10 cellular contexts compared by ENCODE assay signal in genomic region chr15:99485153-99485947, GRCh38.
DNase-seq lines count a peak whose midpoint lies in the region; ATAC-seq and TF ChIP-seq lines count a peak whose summit lies in the region.
"Had no signal": no experiment of that assay in that cellular context is flagged by ENCODE, and none has a peak within 500 bp of the region (broad histone marks: within the 10 kb centered on the region; RNA-seq: fewer than 3 reads in every experiment).

No MANE protein-coding gene starts in this region.

- no peak overlapping the region for H3K9ac ChIP-seq in fibroblast of lung (ENCODE audit: insufficient read depth, low read length)

- H4K20me1 ChIP-seq in DOHH2 (ENCODE audit: control insufficient read depth, insufficient read depth, low read depth, low read length) (no peaks in the 10 kb centered on the region), fibroblast of lung (ENCODE audit: control insufficient read depth, extremely low read depth, insufficient read depth, low read length) (no peaks in the 10 kb centered on the region)

- DNase-seq in NCI-H69 (lab: John Stamatoyannopoulos, UW): peak; percentile 57
- DNase-seq in fibroblast of lung (ENCODE audit: low read depth in 2 of 2): no peak
- DNase-seq in psoas muscle: no peak
- DNase-seq in cortex of kidney (lab: John Stamatoyannopoulos, UW): no peak
- DNase-seq: PC-3 had no signal

- ATAC-seq in psoas muscle (peak in 1 of 4 donors; percentile 9), GM18520 (IDR thresholded peaks at IDR 0.05; ENCODE audit: unreplicated experiment) (no peak), SK-N-SH treated with all-trans-retinoic acid at 6 μM for 48 hours (no peak), GM19351 (IDR thresholded peaks at IDR 0.05; ENCODE audit: unreplicated experiment) (no peak)
- ATAC-seq: K562 had no signal

- H3K9me2 ChIP-seq in DOHH2 (replicated peaks; ENCODE audit: control insufficient read depth, low read length): no peaks in the 10 kb centered on the region

- H3K36me3 ChIP-seq in DOHH2 (ENCODE audit: control insufficient read depth, low read length) (no peaks in the 10 kb centered on the region), fibroblast of lung (ENCODE audit: control insufficient read depth, insufficient read depth, low read length) (no peaks in the 10 kb centered on the region), psoas muscle (ENCODE audit: insufficient read depth in 1 of 2, low read depth in 1 of 2) (no peaks in the 10 kb centered on the region)

- H3K4me3 ChIP-seq in DOHH2 (ENCODE audit: low read length) (peak overlapping the region; percentile 70), fibroblast of lung (replicated peaks in 1 of 4; ENCODE audit: control extremely low read depth in 1 of 4, insufficient read depth in 1 of 4, low read depth in 3 of 4, low read length in 4 of 4) (no peak overlapping the region), psoas muscle (peak overlapping the region; percentile 50)
- H3K4me3 ChIP-seq: K562 had no signal

- WGBS in psoas muscle, 3 donors: 70 to 78% (median 71%) methylated on average over 11 of the region's 11 CpGs

- H3K27me3 ChIP-seq in DOHH2 (ENCODE audit: control insufficient read depth, low read length) (no peaks in the 10 kb centered on the region), fibroblast of lung (ENCODE audit: control insufficient read depth, insufficient read depth, low read length) (no peaks in the 10 kb centered on the region), psoas muscle (ENCODE audit: insufficient read depth in 3 of 3, low read length in 2 of 3) (no peaks in the 10 kb centered on the region)

- intact Hi-C loops in psoas muscle (cut with DNase I): loop anchor here in 1 of 2 donors (5.0 kb wide), 1 partner anchor 78 kb away; no protein-coding TSS in a partner anchor

- H3K9me3 ChIP-seq in DOHH2 (ENCODE audit: control insufficient read depth, insufficient read depth, low read length): no peaks in the 10 kb centered on the region
- H3K9me3 ChIP-seq in fibroblast of lung (ENCODE audit: control insufficient read depth, insufficient read depth, low read depth, low read length): no peaks in the 10 kb centered on the region
- no peaks in the 10 kb centered on the region for H3K9me3 ChIP-seq in psoas muscle

- H3K27ac ChIP-seq in DOHH2 (ENCODE audit: low read depth, low read length) (peak overlapping the region; percentile 70), fibroblast of lung (ENCODE audit: insufficient read depth, low read length) (peak overlapping the region; percentile 64), psoas muscle (peak overlapping the region; percentile 81)

- H3K4me2 ChIP-seq in DOHH2 (ENCODE audit: low read length): peak overlapping the region; percentile 96
- no peak overlapping the region for H3K4me2 ChIP-seq in fibroblast of lung (ENCODE audit: extremely low read depth, insufficient read depth, low read length)

- H3K79me2 ChIP-seq in DOHH2 (ENCODE audit: control insufficient read depth, low read length) (no peaks in the 10 kb centered on the region), fibroblast of lung (ENCODE audit: control insufficient read depth, insufficient read depth, low read length) (no peaks in the 10 kb centered on the region)

- no peak for TF ChIP-seq CTCF in DOHH2 (IDR thresholded peaks at IDR 0.05; ENCODE audit: low read depth, low read length, poor library complexity, severe bottlenecking)
- no peak for TF ChIP-seq CTCF in fibroblast of lung (conservative IDR thresholded peaks at IDR 0.05 in 1 of 2, IDR thresholded peaks at IDR 0.05 in 1 of 2; ENCODE audit: low read depth in 1 of 2, low read length in 2 of 2)
- no peak for TF ChIP-seq CTCF in psoas muscle (IDR thresholded peaks at IDR 0.05)

- no peak overlapping the region for H2AFZ ChIP-seq in fibroblast of lung (ENCODE audit: low read length)

- peaks cover 35% of the 10 kb centered on the region for H3K4me1 ChIP-seq in DOHH2 (ENCODE audit: control insufficient read depth, low read length)
- H3K4me1 ChIP-seq in fibroblast of lung (ENCODE audit: control insufficient read depth, extremely low read depth, insufficient read depth, low read length): peaks cover 14% of the 10 kb centered on the region
- peaks cover 11% of the 10 kb centered on the region for H3K4me1 ChIP-seq in psoas muscle

- no peaks in the 10 kb centered on the region for H3F3A ChIP-seq in DOHH2 (ENCODE audit: control insufficient read depth, insufficient read depth)

TF ChIP-seq in SK-N-SH treated with all-trans-retinoic acid at 6 μM for 48 hours, 23 proteins besides CTCF, POLR2A, EP300 and RAD21:
- no peak for TF ChIP-seq POU6F1 (CRISPR knock-in tag; IDR thresholded peaks at IDR 0.05; ENCODE audit: borderline replicate concordance, low read depth)
- TF ChIP-seq BACH2 (CRISPR knock-in tag; IDR thresholded peaks at IDR 0.05; ENCODE audit: borderline replicate concordance): no peak
- TF ChIP-seq CREB5 (CRISPR knock-in tag; IDR thresholded peaks at IDR 0.05; ENCODE audit: low read depth): no peak
- TF ChIP-seq ISL1 (CRISPR knock-in tag; IDR thresholded peaks at IDR 0.05): no peak
- TF ChIP-seq PATZ1 (CRISPR knock-in tag; IDR thresholded peaks at IDR 0.05; ENCODE audit: borderline replicate concordance): no peak
- no peak for TF ChIP-seq ZFP3 (CRISPR knock-in tag; IDR thresholded peaks at IDR 0.05)
- no peak for TF ChIP-seq CSDC2 (CRISPR knock-in tag; IDR thresholded peaks at IDR 0.05)
- no peak for TF ChIP-seq ZNF70 (CRISPR knock-in tag; IDR thresholded peaks at IDR 0.05)
- TF ChIP-seq ZNF8 (CRISPR knock-in tag; IDR thresholded peaks at IDR 0.05): no peak
- no peak for TF ChIP-seq TCF4 (CRISPR knock-in tag; IDR thresholded peaks at IDR 0.05; ENCODE audit: borderline replicate concordance)

Comparison
In these comparisons a context has a peak if more than half of its experiments do, and no peak if none do; other contexts are left out.
1. H3K4me3 ChIP-seq: peak in DOHH2 (single experiment) and psoas muscle (single experiment); none in fibroblast of lung (0 of 4).
2. Peak in every context shown above with its lines, with median percentiles within 50 percentile points of each other: H3K27ac ChIP-seq.